In the genomic region with DNA sequence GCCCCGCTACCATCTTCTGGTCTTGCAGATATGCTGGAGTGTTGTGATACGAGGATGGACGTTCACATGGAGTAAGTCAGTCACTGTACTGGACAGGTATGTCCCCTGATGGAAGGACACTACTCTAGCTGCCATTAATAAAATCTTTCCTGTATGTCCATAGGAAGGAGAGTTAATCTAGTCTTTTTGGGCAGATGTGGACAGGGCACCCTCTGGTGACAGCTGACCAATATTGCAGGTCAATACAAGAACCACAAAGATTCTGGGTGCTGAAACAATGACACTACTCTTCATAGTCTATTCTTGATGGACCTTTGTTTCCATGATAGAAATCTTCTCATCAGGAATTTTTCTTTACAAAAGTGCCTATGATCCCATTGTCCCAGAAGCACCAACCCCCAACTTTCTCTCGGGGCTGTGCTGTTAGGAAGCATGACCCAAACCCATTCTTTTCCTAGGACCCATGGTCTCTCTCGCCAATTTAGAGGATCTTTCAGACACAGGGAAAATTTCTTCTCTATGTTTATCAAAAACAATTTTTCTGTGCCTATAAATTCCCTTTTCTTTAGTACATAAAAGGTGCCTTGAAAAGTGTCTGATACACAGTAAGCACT, we compare ENCODE assay signal across 8 cellular contexts.
A peak's percentile ranks its signal among the peaks of the same experiment; 100 is the strongest.
DNase-seq lines count a peak whose midpoint lies in the region; ATAC-seq, FAIRE-seq and TF ChIP-seq lines count a peak whose summit lies in the region.

No MANE protein-coding gene starts in this region.

- peak; percentile 28 for DNase-seq in activated CD4-positive, alpha-beta T cell treated with anti-CD3 and anti-CD28 coated beads for 36 hours
- DNase-seq in activated CD4-positive, alpha-beta T cell treated with anti-CD3 and anti-CD28 coated beads for 4 hours, result no peak
- DNase-seq in IMR-90 (peak; percentile 17), K562 (ENCODE audit: extremely low read depth in 1 of 4, low spot score in 3 of 4) (peak; percentile 9 to 26 (median 20)), NCI-H2029 treated with DMSO at 0.1 percent for 48 hours (lab: John Stamatoyannopoulos, UW) (no peak), NCI-H128 (lab: John Stamatoyannopoulos, UW; ENCODE audit: unreplicated experiment) (no peak), NCI-H2196 (lab: John Stamatoyannopoulos, UW; ENCODE audit: unreplicated experiment) (no peak)

- no peaks in the 10 kb centered on the region for H3K4me1 Mint-ChIP-seq in activated CD4-positive, alpha-beta T cell treated with anti-CD3 and anti-CD28 coated beads for 36 hours

- no peaks in the 10 kb centered on the region for H3K9me1 ChIP-seq in IMR-90 (ENCODE audit: insufficient read depth, low read length)
- no peaks in the 10 kb centered on the region for H3K9me1 ChIP-seq in K562 (ENCODE audit: control insufficient read depth, insufficient read depth, low read length)

- no peak overlapping the region for H2BK5ac ChIP-seq in IMR-90 (ENCODE audit: low read depth, low read length, poor library complexity, severe bottlenecking)

- H3K14ac ChIP-seq in IMR-90 (replicated peaks; ENCODE audit: low read depth, low read length), result no peak overlapping the region

- no peak for ATAC-seq in activated CD4-positive, alpha-beta T cell treated with anti-CD3 and anti-CD28 coated beads for 36 hours
- peak; percentile 73 for ATAC-seq in IMR-90 (ENCODE audit: low read depth)
- 0 out of 3 replicates have a peak, but pooled peaks have one; percentile 40 for ATAC-seq in K562

- H3K9me3 Mint-ChIP-seq in activated CD4-positive, alpha-beta T cell treated with anti-CD3 and anti-CD28 coated beads for 36 hours (ENCODE audit: low read depth), result no peaks in the 10 kb centered on the region

- H3K27ac ChIP-seq in IMR-90 (ENCODE audit: insufficient read depth, low read length), result no peak overlapping the region
- no peak overlapping the region for H3K27ac ChIP-seq in K562 (ENCODE audit: extremely low read depth, low read depth, low read length)
- H3K27ac ChIP-seq in neural cell (ENCODE audit: low read length), result no peak overlapping the region

- no peak overlapping the region for H4K8ac ChIP-seq in IMR-90 (ENCODE audit: low read depth in 2 of 2, low read length in 2 of 2)

- no peak overlapping the region for H2BK15ac ChIP-seq in IMR-90 (ENCODE audit: low read depth, low read length)

- intact Hi-C loops in activated CD4-positive, alpha-beta T cell treated with anti-CD3 and anti-CD28 coated beads for 36 hours (cut with DNase I, micrococcal nuclease), result loop anchor here in 1 of 2 experiments (5.0 kb wide), 1 partner anchor 1159 kb away; no protein-coding TSS in a partner anchor
- intact Hi-C loops in IMR-90 (cut with micrococcal nuclease), result loop anchor here (2.0 to 10.0 kb wide), 4 partner anchors 181 to 1667 kb away; no protein-coding TSS in a partner anchor
- intact Hi-C loops in K562 (cut with micrococcal nuclease), result no loop called here

- no peaks in the 10 kb centered on the region for H3K27me3 Mint-ChIP-seq in activated CD4-positive, alpha-beta T cell treated with anti-CD3 and anti-CD28 coated beads for 36 hours

- BruUV-seq in IMR-90 (replicated peaks; lab: Mats Ljungman, UMichigan), result no TSS peak
- no TSS peak for BruUV-seq in K562 (replicated peaks; lab: Mats Ljungman, UMichigan)

- no peak overlapping the region for H2BK120ac ChIP-seq in IMR-90 (ENCODE audit: low read depth, low read length)

- no peak overlapping the region for H4K5ac ChIP-seq in IMR-90 (ENCODE audit: low read depth, low read length)

- H3K4ac ChIP-seq in IMR-90 (ENCODE audit: low read depth, low read length), result no peak overlapping the region

- FAIRE-seq in K562 (lab: Jason Lieb, UNC), result no peak

- TF ChIP-seq CTCF in IMR-90 (conservative IDR thresholded peaks at IDR 0.05; ENCODE audit: low read depth, low read length) (peak; percentile 56), K562 (IDR thresholded peaks at IDR 0.05 in 2 of 3, conservative IDR thresholded peaks at IDR 0.05 in 1 of 3; ENCODE audit: insufficient read depth in 2 of 3, low read depth in 1 of 3, low read length in 3 of 3) (peak; percentile 12 to 53 (median 46); a peak in 5 of 6 replicates), neural cell (IDR thresholded peaks at IDR 0.05; ENCODE audit: poor library complexity, severe bottlenecking) (peak; percentile 30)

- WGBS in IMR-90 (ENCODE audit: extremely low coverage in 2 of 2, insufficient read length in 1 of 2), 2 experiments, result no CpG with 5 or more reads among the region's 5 CpGs
- WGBS in K562 (ENCODE audit: insufficient coverage, low coverage, missing lambda C conversion rate), result 0% methylated on average over 5 of the region's 5 CpGs

- H2AK5ac ChIP-seq in IMR-90 (ENCODE audit: low read depth, low read length), result no peak overlapping the region

- no peak overlapping the region for H2AK9ac ChIP-seq in IMR-90 (replicated peaks; ENCODE audit: low read depth, low read length, poor library complexity)

- 0 out of 2 replicates have a peak, but pooled peaks cover 2% of the 10 kb centered on the region for H3K9me3 ChIP-seq in IMR-90 (ENCODE audit: control insufficient read depth, insufficient read depth, low read length)
- no peaks in the 10 kb centered on the region for H3K9me3 ChIP-seq in K562 (replicated peaks; ENCODE audit: control insufficient read depth, insufficient read depth, low read depth, low read length)
- H3K9me3 ChIP-seq in neural cell (ENCODE audit: low read length), result no peaks in the 10 kb centered on the region

- H3K36me3 Mint-ChIP-seq in activated CD4-positive, alpha-beta T cell treated with anti-CD3 and anti-CD28 coated beads for 36 hours (ENCODE audit: low read depth), result no peaks in the 10 kb centered on the region

- no peak overlapping the region for H4K91ac ChIP-seq in IMR-90 (ENCODE audit: insufficient read depth, low read depth, low read length)

- H3K18ac ChIP-seq in IMR-90 (ENCODE audit: low read depth, low read length), result no peak overlapping the region

- H3K79me2 ChIP-seq in K562 (ENCODE audit: control insufficient read depth, insufficient read depth, low read length) (no peaks in the 10 kb centered on the region), neural cell (replicated peaks; ENCODE audit: insufficient read depth, low read length) (no peaks in the 10 kb centered on the region)

- no peaks in the 10 kb centered on the region for H3K79me1 ChIP-seq in IMR-90 (ENCODE audit: low read depth in 1 of 2, low read length in 2 of 2)

- H3K9me2 ChIP-seq in neural cell (ENCODE audit: insufficient read depth, low read length), result no peaks in the 10 kb centered on the region

- no peak overlapping the region for H3K56ac ChIP-seq in IMR-90 (ENCODE audit: extremely low read depth, insufficient read depth, low read length)

- no peaks in the 10 kb centered on the region for H3F3A ChIP-seq in neural cell (ENCODE audit: insufficient read depth, low read length, poor library complexity, severe bottlenecking)

- CTCF ChIA-PET in activated CD4-positive, alpha-beta T cell treated with anti-CD3 and anti-CD28 coated beads for 36 hours (lab: Charles Lee), result interaction anchor here (0.6 kb wide), 1 partner anchor 305 kb away, joined by 3 read pairs; no protein-coding TSS in a partner anchor
- CTCF ChIA-PET in IMR-90 (lab: Yijun Ruan, JAX), result no interaction called here
- CTCF ChIA-PET in K562 (lab: Yijun Ruan, JAX; ENCODE audit: low intra/inter-chr PET ratio), result no interaction called here

- POLR2A ChIA-PET in activated CD4-positive, alpha-beta T cell treated with anti-CD3 and anti-CD28 coated beads for 36 hours (lab: Charles Lee), result no interaction called here
- POLR2A ChIA-PET in IMR-90 (lab: Charles Lee; ENCODE audit: unreplicated experiment), result no interaction called here
- POLR2A ChIA-PET in K562 (lab: Yijun Ruan, JAX), result no interaction called here

- TF ChIP-seq EP300 in K562 (IDR thresholded peaks at IDR 0.05; ENCODE audit: low read length), result no peak
- no peak for TF ChIP-seq EP300 in neural cell (conservative IDR thresholded peaks at IDR 0.05; ENCODE audit: poor library complexity, severe bottlenecking)

- H2AFZ ChIP-seq in IMR-90 (replicated peaks; ENCODE audit: low read length, poor library complexity), result no peak overlapping the region
- H2AFZ ChIP-seq in K562 (ENCODE audit: low read depth, low read length), result no peak overlapping the region
- H2AFZ ChIP-seq in neural cell (ENCODE audit: low read depth, low read length), result no peak overlapping the region

- dilution Hi-C loops in IMR-90 (cut with HindIII; ENCODE audit: low sequenced_read_pairs, unreplicated experiment), result no loop called here

- TF ChIP-seq RAD21 in IMR-90 (IDR thresholded peaks at IDR 0.05; ENCODE audit: low read length) (peak; percentile 70), K562 (CRISPR knock-in tag; conservative IDR thresholded peaks at IDR 0.05 in 1 of 2, IDR thresholded peaks at IDR 0.05 in 1 of 2) (peak; percentile 46 to 68), neural cell (conservative IDR thresholded peaks at IDR 0.05) (peak; percentile 41)

- H3K4me3 Mint-ChIP-seq in activated CD4-positive, alpha-beta T cell treated with anti-CD3 and anti-CD28 coated beads for 36 hours, result no peak overlapping the region

- H3K27ac Mint-ChIP-seq in activated CD4-positive, alpha-beta T cell treated with anti-CD3 and anti-CD28 coated beads for 36 hours, result no peak overlapping the region

- H3K9ac ChIP-seq in IMR-90 (ENCODE audit: low read depth, low read length) (no peak overlapping the region), K562 (ENCODE audit: insufficient read depth in 1 of 2, low read depth in 2 of 2, low read length in 2 of 2) (no peak overlapping the region), neural cell (ENCODE audit: low read length) (no peak overlapping the region)

- no peaks in the 10 kb centered on the region for H3K36me3 ChIP-seq in IMR-90 (ENCODE audit: control insufficient read depth, insufficient read depth, low read length)
- no peaks in the 10 kb centered on the region for H3K36me3 ChIP-seq in K562 (ENCODE audit: control insufficient read depth, insufficient read depth, low read length)
- no peaks in the 10 kb centered on the region for H3K36me3 ChIP-seq in neural cell (ENCODE audit: insufficient read depth, low read length)

- no peak for TF ChIP-seq POLR2A in IMR-90 (IDR thresholded peaks at IDR 0.05; ENCODE audit: low read depth, low read length)
- TF ChIP-seq POLR2A in K562 (conservative IDR thresholded peaks at IDR 0.05), result no peak

- H4K20me1 ChIP-seq in IMR-90 (ENCODE audit: insufficient read depth, low read length), result no peaks in the 10 kb centered on the region
- no peaks in the 10 kb centered on the region for H4K20me1 ChIP-seq in K562 (replicated peaks; ENCODE audit: control insufficient read depth, insufficient read depth, low read length)
- H4K20me1 ChIP-seq in neural cell (ENCODE audit: insufficient read depth), result no peaks in the 10 kb centered on the region

- H3K27me3 ChIP-seq in IMR-90 (ENCODE audit: control insufficient read depth, insufficient read depth, low read length) (no peaks in the 10 kb centered on the region), K562 (ENCODE audit: control insufficient read depth in 2 of 2, insufficient read depth in 2 of 2, low read length in 2 of 2) (no peaks in the 10 kb centered on the region), neural cell (ENCODE audit: insufficient read depth, low read depth, low read length) (no peaks in the 10 kb centered on the region)

- H3K4me3 ChIP-seq in IMR-90 (ENCODE audit: insufficient read depth, low read depth, low read length), result no peak overlapping the region
- H3K4me3 ChIP-seq in K562, result no peak overlapping the region
- H3K4me3 ChIP-seq in neural cell (ENCODE audit: low read length), result no peak overlapping the region

- H3K4me2 ChIP-seq in IMR-90 (ENCODE audit: low read depth, low read length) (no peak overlapping the region), K562 (ENCODE audit: insufficient read depth, low read length) (no peak overlapping the region), neural cell (ENCODE audit: low read length) (no peak overlapping the region)

- H2BK20ac ChIP-seq in IMR-90 (ENCODE audit: low read depth, low read length), result no peak overlapping the region

- H3K23ac ChIP-seq in IMR-90 (ENCODE audit: low read depth, low read length), result no peak overlapping the region

- in situ Hi-C loops in IMR-90 (cut with MboI; ENCODE audit: low sequenced_read_pairs), result no loop called here
- in situ Hi-C loops in K562 (cut with MboI), result no loop called here

- H3K4me1 ChIP-seq in IMR-90 (ENCODE audit: control insufficient read depth, insufficient read depth, low read length) (no peaks in the 10 kb centered on the region), K562 (replicated peaks in 1 of 2; ENCODE audit: control insufficient read depth in 2 of 2, insufficient read depth in 2 of 2, low read length in 2 of 2) (no peaks in the 10 kb centered on the region)

Comparison
In these comparisons a context has a peak if more than half of its experiments do, and no peak if none do; other contexts are left out.
1. DNase-seq: peak in activated CD4-positive, alpha-beta T cell treated with anti-CD3 and anti-CD28 coated beads for 36 hours (single experiment), IMR-90 (single experiment) and K562 (4 of 4); none in activated CD4-positive, alpha-beta T cell treated with anti-CD3 and anti-CD28 coated beads for 4 hours (0 of 2), NCI-H2029 treated with DMSO at 0.1 percent for 48 hours (single experiment), NCI-H128 (single experiment) and NCI-H2196 (single experiment).
2. Peak in every context shown above with its lines, with median percentiles within 50 percentile points of each other: CTCF ChIP-seq.